8 cellular contexts compared by ENCODE assay signal in the genomic region with DNA sequence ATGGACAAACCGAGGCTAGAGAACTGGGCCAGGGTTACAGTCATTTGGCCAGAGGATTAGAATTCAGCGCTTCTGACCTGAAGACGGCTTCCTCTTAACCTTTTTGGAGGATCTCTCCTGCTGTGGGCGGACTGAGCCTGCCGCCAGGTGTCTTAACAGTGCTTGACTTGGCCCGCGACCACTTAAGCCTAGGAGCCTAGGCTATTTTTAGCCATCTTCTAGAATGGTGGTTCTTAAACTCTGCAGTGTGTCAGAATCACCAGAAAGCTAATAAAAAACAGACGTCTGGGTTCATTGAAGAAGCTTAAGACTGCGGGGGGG. TPM values are rescaled to one million over a fixed set of nuclear protein-coding genes. Genes with fewer than 3 reads are reported as not detected.
DNase-seq lines count a peak whose midpoint lies in the region; TF ChIP-seq lines count a peak whose summit lies in the region.

No MANE protein-coding gene starts in this region.

- CTCF ChIA-PET in Caco-2 (lab: Charles Lee): interaction anchor here (1.2 kb wide), 2 partner anchors 20 to 214 kb away, joined by 4 to 5 read pairs; no protein-coding TSS in a partner anchor

- H3K27me3 ChIP-seq in Caco-2 (replicated peaks; ENCODE audit: control insufficient read depth, insufficient read depth, low read length): no peaks in the 10 kb centered on the region
- H3K27me3 ChIP-seq in SJSA1 (replicated peaks): no peaks in the 10 kb centered on the region
- no peaks in the 10 kb centered on the region for H3K27me3 ChIP-seq in muscle layer of colon (ENCODE audit: control insufficient read depth in 1 of 2, insufficient read depth in 2 of 2, low read length in 2 of 2)

- no peaks in the 10 kb centered on the region for H3K9me3 ChIP-seq in Caco-2
- no peaks in the 10 kb centered on the region for H3K9me3 ChIP-seq in SJSA1 (replicated peaks)
- no peaks in the 10 kb centered on the region for H3K9me3 ChIP-seq in muscle layer of colon (ENCODE audit: low read length)

- H3K9me3 Mint-ChIP-seq in Caco-2 (ENCODE audit: unreplicated experiment) (no peaks in the 10 kb centered on the region), HFFc6 (no peaks in the 10 kb centered on the region)

- H3K4me3 Mint-ChIP-seq in Caco-2 (ENCODE audit: unreplicated experiment): peak overlapping the region; percentile 100
- peak overlapping the region; percentile 97 for H3K4me3 Mint-ChIP-seq in HFFc6

- no TSS peak for BruUV-seq in Caco-2 (replicated peaks; lab: Mats Ljungman, UMichigan)

- H3K27ac ChIP-seq in SJSA1 (peak overlapping the region; percentile 79), coronary artery (peak overlapping the region; percentile 77 to 93), muscle layer of colon (ENCODE audit: low read depth, low read length) (peak overlapping the region; percentile 98)

- H3K9ac ChIP-seq in muscle layer of colon (ENCODE audit: low read length): peak overlapping the region; percentile 95

- H3K27me3 Mint-ChIP-seq in Caco-2 (ENCODE audit: insufficient read depth, unreplicated experiment) (no peaks in the 10 kb centered on the region), HFFc6 (ENCODE audit: insufficient read depth) (peaks cover 2% of the 10 kb centered on the region)

- H3K4me1 ChIP-seq in Caco-2 (peaks cover 13% of the 10 kb centered on the region), SJSA1 (replicated peaks) (peaks cover 21% of the 10 kb centered on the region), muscle layer of colon (ENCODE audit: insufficient read depth, low read length) (peaks cover 16% of the 10 kb centered on the region)

- peaks cover 23% of the 10 kb centered on the region for H3K4me1 Mint-ChIP-seq in Caco-2 (ENCODE audit: low read depth, unreplicated experiment)
- peaks cover 58% of the 10 kb centered on the region for H3K4me1 Mint-ChIP-seq in HFFc6 (ENCODE audit: low read depth)

- intact Hi-C loops in Caco-2 (cut with micrococcal nuclease; ENCODE audit: unreplicated experiment): loop anchor here (5.0 kb wide), 2 partner anchors 56 to 84 kb away; partner anchors contain the start of gene TMEM120A

- H3K27ac Mint-ChIP-seq in Caco-2 (ENCODE audit: unreplicated experiment): peak overlapping the region; percentile 99
- peak overlapping the region; percentile 95 for H3K27ac Mint-ChIP-seq in HFFc6

- H3K36me3 ChIP-seq in Caco-2 (ENCODE audit: control insufficient read depth, insufficient read depth, low read length) (no peaks in the 10 kb centered on the region; the same call in 1 of the 2 replicates), SJSA1 (peaks cover 56% of the 10 kb centered on the region), muscle layer of colon (ENCODE audit: insufficient read depth, low read length) (peaks cover 7% of the 10 kb centered on the region)

- TF ChIP-seq CTCF in Caco-2 (IDR thresholded peaks at IDR 0.05; ENCODE audit: insufficient read depth in 1 of 2, low read depth in 1 of 2, low read length in 1 of 2, severe bottlenecking in 1 of 2, unreplicated experiment in 1 of 2) (peak; percentile 11 to 28), HFFc6 (IDR thresholded peaks at IDR 0.05) (peak; percentile 18; the same call in 1 of the 2 replicates), coronary artery (IDR thresholded peaks at IDR 0.05) (no peak)

- H3K36me3 Mint-ChIP-seq in Caco-2 (ENCODE audit: insufficient read depth, unreplicated experiment) (peaks cover 59% of the 10 kb centered on the region), HFFc6 (ENCODE audit: low read depth) (peaks cover 36% of the 10 kb centered on the region)

- POLR2A ChIA-PET in Caco-2 (lab: Charles Lee): interaction anchor here (1.2 kb wide), 1 partner anchor 28 kb away, joined by 4 read pairs; no protein-coding TSS in a partner anchor

- peak overlapping the region; percentile 77 for H3K4me3 ChIP-seq in Caco-2 (ENCODE audit: low read depth, low read length)
- H3K4me3 ChIP-seq in SJSA1: peak overlapping the region; percentile 91
- H3K4me3 ChIP-seq in coronary artery: peak overlapping the region; percentile 94
- peak overlapping the region; percentile 94 to 99 for H3K4me3 ChIP-seq in muscle layer of colon (ENCODE audit: low read depth in 1 of 2, low read length in 2 of 2)

- DNase-seq in Caco-2 (peak in 1 of 2 experiments; percentile 32), HFFc6 (no peak), SJSA1 (ENCODE audit: low read depth in 1 of 2, low spot score in 2 of 2) (no peak), coronary artery (ENCODE audit: low spot score) (no peak), cortex of kidney (lab: John Stamatoyannopoulos, UW) (no peak), pons (ENCODE audit: low spot score) (no peak), amniotic stem cell (lab: John Stamatoyannopoulos, UW) (no peak)

RNA-seq across cellular contexts. Expression of gene MDH2, which starts 0.7 kb away (rescaled TPM):
- 302 and 313 TPM in 2 replicates for total RNA-seq in Caco-2 (2022)
- 100 to 1,000 TPM; 208 to 255 (median 243) TPM for total RNA-seq in HFFc6 (2021; fragmentation: NEBNext Ultra II Directional; extraction: Animal tissue kit (Norgen Biotek cat#: 25700))
- total RNA-seq in SJSA1 (2014; rRNA removed; shearing (Covaris generic)): 69.9 and 72.2 TPM in 2 replicates

RNA-seq across cellular contexts. Expression of gene STYXL1, which starts 0.8 kb away (rescaled TPM):
- 42.3 and 49.7 TPM in 2 replicates for total RNA-seq in Caco-2 (2022)
- total RNA-seq in HFFc6 (2021; fragmentation: NEBNext Ultra II Directional; extraction: Animal tissue kit (Norgen Biotek cat#: 25700)): 10 to 100 TPM; 29.6 to 38.3 (median 32.0) TPM
- 78.4 and 123 TPM in 2 replicates for total RNA-seq in SJSA1 (2014; rRNA removed; shearing (Covaris generic))

RNA-seq across cellular contexts. Expression of gene TMEM120A, which starts 54.2 kb away (rescaled TPM):
- 65.4 and 71.1 TPM in 2 replicates for total RNA-seq in Caco-2 (2022)
- total RNA-seq in HFFc6 (2021; fragmentation: NEBNext Ultra II Directional; extraction: Animal tissue kit (Norgen Biotek cat#: 25700)): 10 to 100 TPM; 35.5 to 47.3 (median 37.2) TPM
- total RNA-seq in SJSA1 (2014; rRNA removed; shearing (Covaris generic)): 13.5 and 17.2 TPM in 2 replicates
